In the genomic region with DNA sequence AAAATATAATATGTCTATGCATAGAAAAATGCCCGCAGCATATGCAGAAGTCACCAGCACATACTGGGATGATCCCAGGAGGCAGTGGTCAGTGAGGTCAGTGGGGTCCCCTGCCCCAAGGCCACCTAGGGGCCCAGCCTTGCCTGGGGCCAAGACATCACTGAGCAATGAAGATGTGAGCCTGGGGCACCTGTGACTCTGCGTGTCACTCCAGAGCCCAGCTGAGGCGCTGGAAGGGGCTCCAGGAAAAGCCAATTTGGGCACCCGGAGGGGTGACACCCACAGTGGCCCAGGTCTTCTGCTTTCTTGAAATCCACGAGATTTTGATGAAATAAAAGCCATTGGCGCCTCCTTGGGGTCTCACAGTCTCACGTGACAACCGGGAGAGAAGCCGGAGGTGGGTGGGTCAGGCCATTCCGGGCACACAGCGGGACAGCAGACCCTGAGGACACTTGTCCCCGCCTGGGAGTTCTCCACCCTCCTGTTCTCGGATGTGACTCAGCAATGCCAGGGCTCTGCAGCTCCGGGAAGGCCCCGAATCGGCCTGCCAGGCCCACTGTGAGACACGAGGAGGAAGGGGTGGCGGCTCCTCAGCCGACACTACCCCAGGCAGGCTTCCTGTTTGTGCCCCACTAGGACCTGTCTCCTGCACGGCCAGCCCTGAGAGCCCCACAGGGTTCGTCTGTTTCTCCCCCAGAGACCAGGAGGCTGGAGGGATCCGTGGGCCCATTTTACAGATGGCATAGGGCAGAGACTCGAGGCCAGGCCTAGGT, we compare ENCODE assay signal across 9 cellular contexts. TPM values are rescaled to one million over a fixed set of nuclear protein-coding genes. Genes with fewer than 3 reads are reported as not detected.
A peak's percentile ranks its signal among the peaks of the same experiment; 100 is the strongest.
DNase-seq lines count a peak whose midpoint lies in the region; ATAC-seq and FAIRE-seq lines count a peak whose summit lies in the region.
"Had no signal": no experiment of that assay in that cellular context is flagged by ENCODE, and none has a peak within 500 bp of the region (broad histone marks: within the 10 kb centered on the region; RNA-seq: fewer than 3 reads in every experiment).

No MANE protein-coding gene starts in this region.

- peak overlapping the region; percentile 78 to 97 (median 85) for H3K4me2 ChIP-seq in BLaER1 treated with 17β-estradiol and CSF1 and Interleukin-3, amounts not matched to agents 10 nM and 100 nM

- peaks cover 0 to 5% (median 0%) of the 10 kb centered on the region in 11 experiments; a peak in 1 of 22 replicates for H4K20me1 ChIP-seq in BLaER1 treated with 17β-estradiol and CSF1 and Interleukin-3, amounts not matched to agents 10 nM and 100 nM

- H3K4me1 ChIP-seq in BLaER1 treated with 17β-estradiol and CSF1 and Interleukin-3, amounts not matched to agents 10 nM and 100 nM, result peaks cover 60 to 78% (median 69%) of the 10 kb centered on the region in 10 experiments
- peaks cover 15% of the 10 kb centered on the region for H3K4me1 ChIP-seq in effector memory CD4-positive, alpha-beta T cell (ENCODE audit: control insufficient read depth, insufficient read depth, low read length, poor library complexity, severe bottlenecking)
- H3K4me1 ChIP-seq in small intestine (ENCODE audit: control insufficient read depth in 2 of 2, insufficient read depth in 1 of 2, low read depth in 1 of 2, low read length in 1 of 2), result peaks cover 4% of the 10 kb centered on the region in 2 donors

- H3K9me3 ChIP-seq in BLaER1 treated with 17β-estradiol and CSF1 and Interleukin-3, amounts not matched to agents 10 nM and 100 nM (replicated peaks in 1 of 11), result no peaks in the 10 kb centered on the region
- no peaks in the 10 kb centered on the region for H3K9me3 ChIP-seq in effector memory CD4-positive, alpha-beta T cell (ENCODE audit: control insufficient read depth, low read length)
- H3K9me3 ChIP-seq in small intestine (ENCODE audit: control insufficient read depth, low read depth), result no peaks in the 10 kb centered on the region

- no peaks in the 10 kb centered on the region for H3K36me3 ChIP-seq in BLaER1 treated with 17β-estradiol and CSF1 and Interleukin-3, amounts not matched to agents 10 nM and 100 nM
- H3K36me3 ChIP-seq in effector memory CD4-positive, alpha-beta T cell (ENCODE audit: control insufficient read depth, insufficient read depth, low read length), result no peaks in the 10 kb centered on the region
- no peaks in the 10 kb centered on the region for H3K36me3 ChIP-seq in small intestine (ENCODE audit: control insufficient read depth in 2 of 2, insufficient read depth in 2 of 2, low read length in 2 of 2)

- FAIRE-seq in small intestine (lab: Jason Lieb, UNC), result no peak

- H3K27me3 ChIP-seq in BLaER1 treated with 17β-estradiol and CSF1 and Interleukin-3, amounts not matched to agents 10 nM and 100 nM, result no peaks in the 10 kb centered on the region
- H3K27me3 ChIP-seq in effector memory CD4-positive, alpha-beta T cell (replicated peaks; ENCODE audit: control insufficient read depth, insufficient read depth, low read length, poor library complexity, severe bottlenecking), result no peaks in the 10 kb centered on the region
- H3K27me3 ChIP-seq in small intestine (ENCODE audit: control insufficient read depth in 2 of 2, insufficient read depth in 2 of 2, low read length in 2 of 2), result no peaks in the 10 kb centered on the region

- peak; percentile 91 for DNase-seq in UCSD-AML1 (lab: John Stamatoyannopoulos, UW; ENCODE audit: unreplicated experiment)
- peak; percentile 17 to 36 (median 24) for DNase-seq in effector memory CD4-positive, alpha-beta T cell
- peak; percentile 78 for DNase-seq in stimulated activated CD4-positive, alpha-beta T cell treated with anti-CD3 and anti-CD28 coated beads, Interleukin-15, amount 100 ng/mL, for 24 hours
- DNase-seq in small intestine, result no peak
- no peak for DNase-seq in NCI-H2081 treated with DMSO at 0.1 percent for 48 hours (lab: John Stamatoyannopoulos, UW)
- DNase-seq in NCI-H524 (lab: John Stamatoyannopoulos, UW), result no peak

- ATAC-seq in HG02798 (IDR thresholded peaks at IDR 0.05; ENCODE audit: poor library complexity, unreplicated experiment), result peak; percentile 49

- WGBS in small intestine, 3 donors, result 67 to 75% (median 72%) methylated on average over 22 to 23 of the region's 23 CpGs

- H3K27ac ChIP-seq in BLaER1 treated with 17β-estradiol and CSF1 and Interleukin-3, amounts not matched to agents 10 nM and 100 nM, result peak overlapping the region; percentile 44 to 84 (median 74)
- H3K27ac ChIP-seq in effector memory CD4-positive, alpha-beta T cell (ENCODE audit: insufficient read depth, low read length, poor library complexity, severe bottlenecking), result peak overlapping the region; percentile 37
- H3K27ac ChIP-seq in small intestine (ENCODE audit: low read depth in 1 of 2, low read length in 1 of 2), result peak overlapping the region in 1 of 2 donors; percentile 81
- H3K27ac ChIP-seq: C4-2B had no signal

- peak overlapping the region; percentile 37 to 77 (median 66); a peak in 21 of 22 replicates for H3K9ac ChIP-seq in BLaER1 treated with 17β-estradiol and CSF1 and Interleukin-3, amounts not matched to agents 10 nM and 100 nM

- peak overlapping the region in 5 of 10 experiments; percentile 2 to 46 (median 10); a peak in 5 of 20 replicates for H3K4me3 ChIP-seq in BLaER1 treated with 17β-estradiol and CSF1 and Interleukin-3, amounts not matched to agents 10 nM and 100 nM
- H3K4me3 ChIP-seq in effector memory CD4-positive, alpha-beta T cell (ENCODE audit: insufficient read depth, low read depth, low read length, poor library complexity, severe bottlenecking), result no peak overlapping the region
- no peak overlapping the region for H3K4me3 ChIP-seq in small intestine (ENCODE audit: low read depth in 1 of 2, low read length in 2 of 2)

RNA-seq across cellular contexts. Expression of gene SLCO4A1, which starts 24.4 kb away (rescaled TPM):
- polyA plus RNA-seq in small intestine, result 10 to 100 TPM in 1 of 3 donors, 1 to 10 TPM in 2; 2.2 to 22.4 (median 4.9) TPM

Comparison
In these comparisons a context has a peak if more than half of its experiments do, and no peak if none do; other contexts are left out.
1. DNase-seq: peak in UCSD-AML1 (single experiment), effector memory CD4-positive, alpha-beta T cell (3 of 3) and stimulated activated CD4-positive, alpha-beta T cell treated with anti-CD3 and anti-CD28 coated beads, Interleukin-15, amount 100 ng/mL, for 24 hours (single experiment); none in small intestine (single experiment), NCI-H2081 treated with DMSO at 0.1 percent for 48 hours (single experiment) and NCI-H524 (0 of 2).